ENCODE assay signal across 8 cellular contexts in the genomic region with DNA sequence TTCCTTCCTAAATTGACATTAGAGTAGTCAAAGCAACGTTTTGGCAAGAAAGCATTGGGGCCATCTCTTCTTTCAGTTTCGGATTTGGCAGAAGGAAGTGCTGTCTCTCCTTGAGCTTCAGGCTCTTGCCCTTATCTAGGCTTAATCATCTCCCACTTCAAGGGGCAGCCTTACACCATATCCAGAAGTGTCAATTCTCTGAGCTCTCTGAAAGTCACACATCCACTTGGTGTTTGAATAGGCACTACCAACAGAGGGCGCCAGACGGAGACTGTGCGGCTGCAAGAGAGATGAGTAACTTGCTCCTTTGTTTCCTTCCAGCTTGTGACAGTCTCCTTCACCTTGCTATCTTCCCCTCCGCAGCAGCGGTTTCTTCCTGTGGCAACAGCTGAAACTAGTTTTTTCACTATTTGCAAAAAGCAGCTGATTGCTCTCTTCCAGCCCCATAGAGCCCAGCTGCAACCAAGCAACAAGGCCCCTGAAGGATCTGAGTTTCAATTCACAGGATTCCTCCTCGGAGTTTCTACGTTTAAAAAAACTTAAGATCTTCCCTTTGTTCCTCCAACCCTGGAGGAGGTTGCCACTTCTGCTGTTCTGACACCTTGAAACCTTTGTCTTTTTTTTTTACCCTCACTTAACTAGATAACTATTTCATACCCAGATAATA.
DNase-seq lines count a peak whose midpoint lies in the region; ATAC-seq and TF ChIP-seq lines count a peak whose summit lies in the region.

No MANE protein-coding gene starts in this region.

- no peaks in the 10 kb centered on the region for H3K36me3 Mint-ChIP-seq in activated CD8-positive, alpha-beta T cell treated with anti-CD3 and anti-CD28 coated beads for 36 hours (ENCODE audit: low read depth)
- peaks cover 5% of the 10 kb centered on the region for H3K36me3 Mint-ChIP-seq in effector memory CD8-positive, alpha-beta T cell (ENCODE audit: insufficient read depth)
- H3K36me3 Mint-ChIP-seq in mesothelial cell of epicardium: no peaks in the 10 kb centered on the region

- ATAC-seq in HG03439 (IDR thresholded peaks at IDR 0.05; ENCODE audit: unreplicated experiment) (peak; percentile 46), GM18520 (IDR thresholded peaks at IDR 0.05; ENCODE audit: unreplicated experiment) (no peak)
- ATAC-seq in activated CD8-positive, alpha-beta T cell treated with anti-CD3 and anti-CD28 coated beads for 36 hours: peak; percentile 99
- peak; percentile 98 for ATAC-seq in effector memory CD8-positive, alpha-beta T cell (replicated peaks)

- no peaks in the 10 kb centered on the region for H3K9me3 Mint-ChIP-seq in activated CD8-positive, alpha-beta T cell treated with anti-CD3 and anti-CD28 coated beads for 36 hours
- H3K9me3 Mint-ChIP-seq in effector memory CD8-positive, alpha-beta T cell: no peaks in the 10 kb centered on the region
- no peaks in the 10 kb centered on the region for H3K9me3 Mint-ChIP-seq in mesothelial cell of epicardium

- CTCF ChIA-PET in activated CD8-positive, alpha-beta T cell treated with anti-CD3 and anti-CD28 coated beads for 36 hours (lab: Charles Lee): interaction anchor here (0.6 to 3.2 kb wide), 47 partner anchors 9 to 408 kb away, joined by 3 to 37 read pairs (median 4); partner anchors contain the start of gene SLCO3A1

- TF ChIP-seq CTCF in GM12801 (IDR thresholded peaks at IDR 0.05; ENCODE audit: extremely low read depth, insufficient read length): peak; percentile 44
- TF ChIP-seq CTCF in activated CD8-positive, alpha-beta T cell treated with anti-CD3 and anti-CD28 coated beads for 36 hours (IDR thresholded peaks at IDR 0.05): peak; percentile 85
- TF ChIP-seq CTCF in mesothelial cell of epicardium (IDR thresholded peaks at IDR 0.05; ENCODE audit: unreplicated experiment): peak; percentile 80

- no peak overlapping the region for H3K4me3 Mint-ChIP-seq in activated CD8-positive, alpha-beta T cell treated with anti-CD3 and anti-CD28 coated beads for 36 hours
- H3K4me3 Mint-ChIP-seq in effector memory CD8-positive, alpha-beta T cell: peak overlapping the region; percentile 13 to 62
- H3K4me3 Mint-ChIP-seq in mesothelial cell of epicardium: no peak overlapping the region

- POLR2A ChIA-PET in activated CD8-positive, alpha-beta T cell treated with anti-CD3 and anti-CD28 coated beads for 36 hours (lab: Charles Lee): interaction anchor here (0.6 to 1.3 kb wide), 3 partner anchors 130 to 180 kb away, joined by 3 to 4 read pairs (median 3); no protein-coding TSS in a partner anchor

- peaks cover 15% of the 10 kb centered on the region for H3K4me1 Mint-ChIP-seq in activated CD8-positive, alpha-beta T cell treated with anti-CD3 and anti-CD28 coated beads for 36 hours (ENCODE audit: low read depth)
- peaks cover 9 to 11% of the 10 kb centered on the region in 2 donors for H3K4me1 Mint-ChIP-seq in effector memory CD8-positive, alpha-beta T cell (ENCODE audit: low read depth in 2 of 2)
- H3K4me1 Mint-ChIP-seq in mesothelial cell of epicardium: no peaks in the 10 kb centered on the region

- DNase-seq in NCI-H748 treated with DMSO at 0.1 percent for 48 hours (lab: John Stamatoyannopoulos, UW) (peak; percentile 70), mesothelial cell of epicardium (ENCODE audit: low spot score in 2 of 2, unreplicated experiment in 2 of 2) (peak; percentile 31 to 60)
- peak; percentile 92 for DNase-seq in activated CD8-positive, alpha-beta T cell treated with anti-CD3 and anti-CD28 coated beads for 36 hours
- DNase-seq in effector memory CD8-positive, alpha-beta T cell: peak; percentile 82 to 86 (median 85)
- peak; percentile 60 to 76 for DNase-seq in stimulated activated CD8-positive, alpha-beta memory T cell treated with anti-CD3 and anti-CD28 coated beads, Interleukin-4, amount 100 ng/mL, for 4 hours (ENCODE audit: low read depth in 2 of 2, low spot score in 1 of 2)

- H3K27me3 Mint-ChIP-seq in activated CD8-positive, alpha-beta T cell treated with anti-CD3 and anti-CD28 coated beads for 36 hours: peaks cover 5% of the 10 kb centered on the region
- peaks cover 7 to 22% of the 10 kb centered on the region in 2 donors for H3K27me3 Mint-ChIP-seq in effector memory CD8-positive, alpha-beta T cell
- H3K27me3 Mint-ChIP-seq in mesothelial cell of epicardium (ENCODE audit: low read depth): peaks cover 47% of the 10 kb centered on the region

- H3K27ac Mint-ChIP-seq in activated CD8-positive, alpha-beta T cell treated with anti-CD3 and anti-CD28 coated beads for 36 hours: peak overlapping the region; percentile 69
- H3K27ac Mint-ChIP-seq in effector memory CD8-positive, alpha-beta T cell: peak overlapping the region; percentile 66 to 69
- no peak overlapping the region for H3K27ac Mint-ChIP-seq in mesothelial cell of epicardium

- intact Hi-C loops in activated CD8-positive, alpha-beta T cell treated with anti-CD3 and anti-CD28 coated beads for 36 hours (cut with micrococcal nuclease): loop anchor here (5.0 to 10.0 kb wide), 3 partner anchors 148 to 402 kb away; partner anchors contain the start of gene SLCO3A1

Comparison
In these comparisons a context has a peak if more than half of its experiments do, and no peak if none do; other contexts are left out.
1. H3K4me3 Mint-ChIP-seq: peak in effector memory CD8-positive, alpha-beta T cell (2 of 2); none in activated CD8-positive, alpha-beta T cell treated with anti-CD3 and anti-CD28 coated beads for 36 hours (single experiment) and mesothelial cell of epicardium (single experiment).
2. Peak in every context shown above with its lines, with median percentiles within 50 percentile points of each other: CTCF ChIP-seq and DNase-seq.